ENCODE assay signal across 11 cellular contexts in the genomic region with DNA sequence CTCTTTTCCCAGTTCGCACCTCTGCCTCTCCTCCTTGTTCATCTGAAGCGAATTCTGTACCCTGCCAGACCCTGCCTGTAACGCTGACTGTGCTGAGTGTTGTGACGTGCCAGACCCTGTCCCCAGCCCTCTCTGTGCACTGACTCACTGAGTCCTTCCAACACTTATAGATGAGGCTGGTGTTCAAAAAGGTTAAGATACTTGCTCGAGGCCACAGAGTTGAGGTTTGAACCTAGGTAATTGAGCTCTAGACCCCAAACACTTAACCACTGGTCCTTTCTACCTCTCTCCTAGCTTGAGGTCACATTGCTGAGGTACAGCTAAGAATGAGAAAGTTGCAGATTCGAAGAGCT. TPM values are rescaled to one million over a fixed set of nuclear protein-coding genes. Genes with fewer than 3 reads are reported as not detected.
DNase-seq lines count a peak whose midpoint lies in the region; ATAC-seq, FAIRE-seq and TF ChIP-seq lines count a peak whose summit lies in the region.
"Had no signal": no experiment of that assay in that cellular context is flagged by ENCODE, and none has a peak within 500 bp of the region (broad histone marks: within the 10 kb centered on the region; RNA-seq: fewer than 3 reads in every experiment).

No MANE protein-coding gene starts in this region.

- H3K27me3 ChIP-seq in HepG2 (ENCODE audit: control insufficient read depth in 1 of 2, insufficient read depth in 2 of 2, low read length in 2 of 2) (no peaks in the 10 kb centered on the region), right lobe of liver (no peaks in the 10 kb centered on the region), hepatocyte (no peaks in the 10 kb centered on the region), small intestine (ENCODE audit: control insufficient read depth in 2 of 2, insufficient read depth in 2 of 2, low read length in 2 of 2) (no peaks in the 10 kb centered on the region)

- no peak overlapping the region for H2AFZ ChIP-seq in HepG2 (ENCODE audit: low read length)
- H2AFZ ChIP-seq in hepatocyte: no peak overlapping the region

- 93% methylated on average over 6 of the region's 6 CpGs for WGBS in HepG2 (ENCODE audit: low lambda C conversion rate)
- 84% methylated on average over 6 of the region's 6 CpGs for WGBS in right lobe of liver (ENCODE audit: insufficient coverage, low coverage, low lambda C conversion rate, missing lambda C conversion rate)
- WGBS in hepatocyte (ENCODE audit: low lambda C conversion rate, missing lambda C conversion rate): 95% methylated on average over 6 of the region's 6 CpGs
- 77 to 93% (median 80%) methylated on average over 6 of the region's 6 CpGs for WGBS in small intestine, 3 donors

- H3K9me2 ChIP-seq in hepatocyte (replicated peaks; ENCODE audit: insufficient read depth): no peaks in the 10 kb centered on the region

- no peak for TF ChIP-seq RAD21 in HepG2 (CRISPR knock-in tag; IDR thresholded peaks at IDR 0.05)

- H3K79me2 ChIP-seq in HepG2 (ENCODE audit: insufficient read depth, low read length) (no peaks in the 10 kb centered on the region), hepatocyte (no peaks in the 10 kb centered on the region)

- in situ Hi-C loops in HepG2 (cut with HindIII; ENCODE audit: extremely low pct_ligation_motif_present, low pct_unique_long_range_greater_than_20kb): no loop called here

- H3K4me3 Mint-ChIP-seq in type B pancreatic cell: no peak overlapping the region

- H3K4me2 ChIP-seq in HepG2 (ENCODE audit: low read depth, low read length) (no peak overlapping the region), hepatocyte (no peak overlapping the region)

- H3K4me1 Mint-ChIP-seq in type B pancreatic cell (ENCODE audit: unreplicated experiment): peaks cover 32% of the 10 kb centered on the region

- CTCF ChIA-PET in HepG2 (lab: Yijun Ruan, JAX; ENCODE audit: low intra/inter-chr PET ratio, low total read pairs): no interaction called here

- H3K4me3 ChIP-seq in HepG2 (replicated peaks in 1 of 3; ENCODE audit: insufficient read depth in 1 of 3, low read depth in 2 of 3, low read length in 3 of 3) (no peak overlapping the region), right lobe of liver (no peak overlapping the region), hepatocyte (no peak overlapping the region), small intestine (ENCODE audit: low read depth in 1 of 2, low read length in 2 of 2) (no peak overlapping the region)
- H3K4me3 ChIP-seq: SK-N-MC had no signal

- DNase-seq in HepG2 (ENCODE audit: low spot score): no peak
- DNase-seq in right lobe of liver: no peak
- DNase-seq in T-helper 22 cell (ENCODE audit: low read depth): peak; percentile 15
- DNase-seq in hepatocyte (ENCODE audit: low spot score): no peak
- no peak for DNase-seq in type B pancreatic cell (ENCODE audit: extremely low spot score, unreplicated experiment)
- no peak for DNase-seq in small intestine
- no peak for DNase-seq in GM19240 (ENCODE audit: insufficient read length, low spot score)
- DNase-seq: amygdala, NCI-H1694 treated with DMSO at 0.1 percent for 48 hours had no signal

- no peak for TF ChIP-seq EP300 in HepG2 (IDR thresholded peaks at IDR 0.05; ENCODE audit: low read depth in 2 of 2, low read length in 2 of 2)
- TF ChIP-seq EP300 in HepG2 (CRISPR knock-in tag; IDR thresholded peaks at IDR 0.05; ENCODE audit: borderline replicate concordance): no peak

- 0 out of 2 replicates have a peak overlapping the region, but pooled peaks have one; percentile 5 for H3K9ac ChIP-seq in HepG2 (ENCODE audit: insufficient read depth, low read depth, low read length)

- no peaks in the 10 kb centered on the region for H4K20me1 ChIP-seq in HepG2 (ENCODE audit: insufficient read depth, low read length)
- no peaks in the 10 kb centered on the region for H4K20me1 ChIP-seq in hepatocyte (ENCODE audit: insufficient read depth, poor library complexity, severe bottlenecking)

- FAIRE-seq in HepG2 (lab: Jason Lieb, UNC): no peak
- no peak for FAIRE-seq in small intestine (lab: Jason Lieb, UNC)

- ATAC-seq in HepG2 (no peak), right lobe of liver (no peak), HG02973 (IDR thresholded peaks at IDR 0.05; ENCODE audit: unreplicated experiment) (no peak)

- H3K36me3 ChIP-seq in HepG2 (replicated peaks in 1 of 2; ENCODE audit: control insufficient read depth in 1 of 2, insufficient read depth in 2 of 2, low read length in 2 of 2): no peaks in the 10 kb centered on the region
- no peaks in the 10 kb centered on the region for H3K36me3 ChIP-seq in right lobe of liver
- no peaks in the 10 kb centered on the region for H3K36me3 ChIP-seq in hepatocyte (replicated peaks; ENCODE audit: insufficient read depth, low read depth)
- no peaks in the 10 kb centered on the region for H3K36me3 ChIP-seq in small intestine (ENCODE audit: control insufficient read depth in 2 of 2, insufficient read depth in 2 of 2, low read length in 2 of 2)

- H3K36me3 Mint-ChIP-seq in type B pancreatic cell: peaks cover 3% of the 10 kb centered on the region

- H3K9me3 ChIP-seq in HepG2 (ENCODE audit: low read length) (no peaks in the 10 kb centered on the region), right lobe of liver (no peaks in the 10 kb centered on the region), hepatocyte (ENCODE audit: low read depth) (no peaks in the 10 kb centered on the region), small intestine (ENCODE audit: control insufficient read depth, low read depth) (no peaks in the 10 kb centered on the region)

- H3K27me3 Mint-ChIP-seq in type B pancreatic cell: peaks cover 9% of the 10 kb centered on the region

- TF ChIP-seq CTCF in HepG2 (CRISPR knock-in tag; IDR thresholded peaks at IDR 0.05) (no peak), right lobe of liver (IDR thresholded peaks at IDR 0.05) (no peak), hepatocyte (IDR thresholded peaks at IDR 0.05; ENCODE audit: poor library complexity) (no peak), type B pancreatic cell (conservative IDR thresholded peaks at IDR 0.05) (no peak)

- BruUV-seq in HepG2 (replicated peaks; lab: Mats Ljungman, UMichigan): no TSS peak

- H3K27ac ChIP-seq in HepG2 (ENCODE audit: extremely low read length, insufficient read depth, low read length) (no peak overlapping the region), right lobe of liver (no peak overlapping the region), hepatocyte (peak overlapping the region; percentile 72), small intestine (ENCODE audit: low read depth in 1 of 2, low read length in 1 of 2) (no peak overlapping the region)
- H3K27ac ChIP-seq: SK-N-MC had no signal

- TF ChIP-seq POLR2A in HepG2 (IDR thresholded peaks at IDR 0.05; ENCODE audit: insufficient read depth in 1 of 2, low read depth in 2 of 2, low read length in 2 of 2): no peak
- TF ChIP-seq POLR2A in right lobe of liver (IDR thresholded peaks at IDR 0.05): no peak

- intact Hi-C loops in HepG2 (cut with micrococcal nuclease; ENCODE audit: unreplicated experiment): no loop called here
- intact Hi-C loops in right lobe of liver (cut with DNase I): loop anchor here in 1 of 2 donors (5.0 kb wide), 1 partner anchor 149 kb away; no protein-coding TSS in a partner anchor

- POLR2A ChIA-PET in HepG2 (lab: Yijun Ruan, JAX): interaction anchor here (1.5 to 3.5 kb wide), 5 partner anchors 15 to 89 kb away, joined by 3 to 18 read pairs (median 13); partner anchors contain the start of gene NEDD9

- H3K27ac Mint-ChIP-seq in type B pancreatic cell: peak overlapping the region; percentile 3

- H3K9me3 Mint-ChIP-seq in type B pancreatic cell: no peaks in the 10 kb centered on the region

- peaks cover 69% of the 10 kb centered on the region for H3K4me1 ChIP-seq in HepG2 (ENCODE audit: insufficient read depth, low read length)
- H3K4me1 ChIP-seq in right lobe of liver: peaks cover 0 to 12% (median 0%) of the 10 kb centered on the region in 4 donors
- H3K4me1 ChIP-seq in hepatocyte (ENCODE audit: insufficient read depth): peaks cover 27% of the 10 kb centered on the region
- peaks cover 9 to 10% of the 10 kb centered on the region in 2 donors for H3K4me1 ChIP-seq in small intestine (ENCODE audit: control insufficient read depth in 2 of 2, insufficient read depth in 1 of 2, low read depth in 1 of 2, low read length in 1 of 2)

RNA-seq across cellular contexts. Expression of gene NEDD9, which starts 45.7 kb away (rescaled TPM):
- 27.1 and 31.4 TPM in 2 replicates for total RNA-seq in HepG2 (2016; rRNA removed; fragmentation: Illumina TruSeq; extraction: Trizol)
- 3.1 and 3.2 TPM in 2 replicates for total RNA-seq in HepG2 (2016; cell fraction: cytosol; rRNA removed; fragmentation: Illumina TruSeq; extraction: Trizol; ENCODE audit: low read depth)
- 25.2 and 29.8 TPM in 2 replicates for total RNA-seq in HepG2 (2016; cell fraction: insoluble cytoplasmic fraction; rRNA removed; fragmentation: Illumina TruSeq; extraction: Trizol)
- total RNA-seq in HepG2 (2016; cell fraction: membrane; rRNA removed; fragmentation: Illumina TruSeq; extraction: Trizol): 11.6 and 12.3 TPM in 2 replicates
- total RNA-seq in HepG2 (2016; cell fraction: nucleus; rRNA removed; fragmentation: Illumina TruSeq; extraction: Trizol): 24.2 and 25.4 TPM in 2 replicates
- 363 and 389 TPM in 2 replicates for polyA plus RNA-seq in HepG2 (2011; rRNA removed)
- polyA plus RNA-seq in HepG2 (2011; cell fraction: cytosol; rRNA removed): 249 and 284 TPM in 2 replicates
- 241 and 254 TPM in 2 replicates for polyA plus RNA-seq in HepG2 (2011; cell fraction: nucleus; rRNA removed)
- polyA plus RNA-seq in HepG2 (2012): 141 and 166 TPM in 2 replicates
- 1.5 and 2.0 TPM in 2 replicates for polyA plus RNA-seq in HepG2 (2016; cell fraction: cytosol; fragmentation: Illumina TruSeq; extraction: Trizol; ENCODE audit: low read depth)
- polyA plus RNA-seq in HepG2 (2016; cell fraction: insoluble cytoplasmic fraction; fragmentation: Illumina TruSeq; extraction: Trizol; ENCODE audit: low read depth): 26.5 and 29.0 TPM in 2 replicates
- 4.0 and 4.8 TPM in 2 replicates for polyA plus RNA-seq in HepG2 (2016; cell fraction: membrane; fragmentation: Illumina TruSeq; extraction: Trizol; ENCODE audit: low read depth)
- 28.0 and 29.7 TPM in 2 replicates for polyA plus RNA-seq in HepG2 (2016; cell fraction: nucleus; fragmentation: Illumina TruSeq; extraction: Trizol; ENCODE audit: insufficient read depth, low read depth)
- 3.4 and 577 TPM in 2 replicates for polyA minus RNA-seq in HepG2 (2011; rRNA and poly(A)+ RNA removed; ENCODE audit: low replicate concordance)
- polyA minus RNA-seq in HepG2 (2011; cell fraction: cytosol; rRNA and poly(A)+ RNA removed): 263 and 295 TPM in 2 replicates
- 268 and 334 TPM in 2 replicates for polyA minus RNA-seq in HepG2 (2011; cell fraction: nucleus; rRNA and poly(A)+ RNA removed)
- 10 to 100 TPM in 4 of 6 experiments, 1 to 10 TPM in 2; 5.1 to 59.8 (median 26.2) TPM for total RNA-seq in right lobe of liver
- total RNA-seq in hepatocyte: 55.1 and 57.3 TPM in 2 replicates
- polyA plus RNA-seq in hepatocyte: 59.3 and 67.1 TPM in 2 replicates
- 21.3 and 29.0 TPM in 2 replicates for total RNA-seq in type B pancreatic cell (ENCODE audit: low replicate concordance)
- 10 to 100 TPM; 13.6 to 15.1 (median 14.9) TPM for polyA plus RNA-seq in small intestine
